Comparison of ENCODE assay signal across 2 cellular contexts in the genomic region with DNA sequence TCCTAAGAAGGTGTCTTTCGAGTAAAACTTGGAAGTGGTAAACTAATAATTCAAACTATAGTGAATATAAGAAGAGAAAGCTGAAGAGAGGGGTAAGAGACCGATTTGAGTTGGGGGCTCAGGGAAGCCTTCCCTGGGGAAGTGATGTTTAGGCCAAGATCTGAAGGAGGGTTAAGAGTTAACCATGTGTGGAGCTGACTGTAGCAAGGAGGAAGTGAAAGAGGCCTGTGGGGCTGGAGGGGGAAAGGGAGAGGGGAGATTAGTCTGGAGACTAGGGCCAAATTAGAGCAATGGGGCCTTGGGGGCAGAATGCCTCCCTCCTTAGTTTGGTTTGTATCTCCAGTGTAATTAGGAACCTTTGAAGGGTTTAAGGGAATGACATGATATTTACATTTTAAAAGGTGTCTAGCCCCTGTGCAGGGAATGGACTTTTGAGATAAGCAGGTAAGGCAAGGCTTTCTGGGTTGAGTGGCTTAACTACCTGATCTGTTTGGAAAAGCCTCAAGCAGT.
TF ChIP-seq lines count a peak whose summit lies in the region.

No MANE protein-coding gene starts in this region.

TF ChIP-seq in SK-N-SH, 30 proteins besides CTCF, POLR2A, EP300 and RAD21 (continued from another document):
- TF ChIP-seq, protein P1, sequence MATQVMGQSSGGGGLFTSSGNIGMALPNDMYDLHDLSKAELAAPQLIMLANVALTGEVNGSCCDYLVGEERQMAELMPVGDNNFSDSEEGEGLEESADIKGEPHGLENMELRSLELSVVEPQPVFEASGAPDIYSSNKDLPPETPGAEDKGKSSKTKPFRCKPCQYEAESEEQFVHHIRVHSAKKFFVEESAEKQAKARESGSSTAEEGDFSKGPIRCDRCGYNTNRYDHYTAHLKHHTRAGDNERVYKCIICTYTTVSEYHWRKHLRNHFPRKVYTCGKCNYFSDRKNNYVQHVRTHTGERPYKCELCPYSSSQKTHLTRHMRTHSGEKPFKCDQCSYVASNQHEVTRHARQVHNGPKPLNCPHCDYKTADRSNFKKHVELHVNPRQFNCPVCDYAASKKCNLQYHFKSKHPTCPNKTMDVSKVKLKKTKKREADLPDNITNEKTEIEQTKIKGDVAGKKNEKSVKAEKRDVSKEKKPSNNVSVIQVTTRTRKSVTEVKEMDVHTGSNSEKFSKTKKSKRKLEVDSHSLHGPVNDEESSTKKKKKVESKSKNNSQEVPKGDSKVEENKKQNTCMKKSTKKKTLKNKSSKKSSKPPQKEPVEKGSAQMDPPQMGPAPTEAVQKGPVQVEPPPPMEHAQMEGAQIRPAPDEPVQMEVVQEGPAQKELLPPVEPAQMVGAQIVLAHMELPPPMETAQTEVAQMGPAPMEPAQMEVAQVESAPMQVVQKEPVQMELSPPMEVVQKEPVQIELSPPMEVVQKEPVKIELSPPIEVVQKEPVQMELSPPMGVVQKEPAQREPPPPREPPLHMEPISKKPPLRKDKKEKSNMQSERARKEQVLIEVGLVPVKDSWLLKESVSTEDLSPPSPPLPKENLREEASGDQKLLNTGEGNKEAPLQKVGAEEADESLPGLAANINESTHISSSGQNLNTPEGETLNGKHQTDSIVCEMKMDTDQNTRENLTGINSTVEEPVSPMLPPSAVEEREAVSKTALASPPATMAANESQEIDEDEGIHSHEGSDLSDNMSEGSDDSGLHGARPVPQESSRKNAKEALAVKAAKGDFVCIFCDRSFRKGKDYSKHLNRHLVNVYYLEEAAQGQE (IDR thresholded peaks at IDR 0.05; ENCODE audit: low read depth, low read length) = no peak
- no peak for TF ChIP-seq CHD2 (IDR thresholded peaks at IDR 0.05; ENCODE audit: low read length, partially characterized antibody)
- TF ChIP-seq, protein P2, sequence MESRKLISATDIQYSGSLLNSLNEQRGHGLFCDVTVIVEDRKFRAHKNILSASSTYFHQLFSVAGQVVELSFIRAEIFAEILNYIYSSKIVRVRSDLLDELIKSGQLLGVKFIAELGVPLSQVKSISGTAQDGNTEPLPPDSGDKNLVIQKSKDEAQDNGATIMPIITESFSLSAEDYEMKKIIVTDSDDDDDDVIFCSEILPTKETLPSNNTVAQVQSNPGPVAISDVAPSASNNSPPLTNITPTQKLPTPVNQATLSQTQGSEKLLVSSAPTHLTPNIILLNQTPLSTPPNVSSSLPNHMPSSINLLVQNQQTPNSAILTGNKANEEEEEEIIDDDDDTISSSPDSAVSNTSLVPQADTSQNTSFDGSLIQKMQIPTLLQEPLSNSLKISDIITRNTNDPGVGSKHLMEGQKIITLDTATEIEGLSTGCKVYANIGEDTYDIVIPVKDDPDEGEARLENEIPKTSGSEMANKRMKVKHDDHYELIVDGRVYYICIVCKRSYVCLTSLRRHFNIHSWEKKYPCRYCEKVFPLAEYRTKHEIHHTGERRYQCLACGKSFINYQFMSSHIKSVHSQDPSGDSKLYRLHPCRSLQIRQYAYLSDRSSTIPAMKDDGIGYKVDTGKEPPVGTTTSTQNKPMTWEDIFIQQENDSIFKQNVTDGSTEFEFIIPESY (IDR thresholded peaks at IDR 0.05; ENCODE audit: borderline replicate concordance, low read depth) = no peak
- TF ChIP-seq TAF1 (IDR thresholded peaks at IDR 0.05; ENCODE audit: borderline replicate concordance, low read depth, low read length) = no peak
TF ChIP-seq in SK-N-SH: peak in this region for 0.

TF ChIP-seq in SK-N-SH treated with all-trans-retinoic acid at 6 μM for 48 hours, 23 proteins besides CTCF, POLR2A, EP300 and RAD21 (continued from another document):
- TF ChIP-seq, protein P3, sequence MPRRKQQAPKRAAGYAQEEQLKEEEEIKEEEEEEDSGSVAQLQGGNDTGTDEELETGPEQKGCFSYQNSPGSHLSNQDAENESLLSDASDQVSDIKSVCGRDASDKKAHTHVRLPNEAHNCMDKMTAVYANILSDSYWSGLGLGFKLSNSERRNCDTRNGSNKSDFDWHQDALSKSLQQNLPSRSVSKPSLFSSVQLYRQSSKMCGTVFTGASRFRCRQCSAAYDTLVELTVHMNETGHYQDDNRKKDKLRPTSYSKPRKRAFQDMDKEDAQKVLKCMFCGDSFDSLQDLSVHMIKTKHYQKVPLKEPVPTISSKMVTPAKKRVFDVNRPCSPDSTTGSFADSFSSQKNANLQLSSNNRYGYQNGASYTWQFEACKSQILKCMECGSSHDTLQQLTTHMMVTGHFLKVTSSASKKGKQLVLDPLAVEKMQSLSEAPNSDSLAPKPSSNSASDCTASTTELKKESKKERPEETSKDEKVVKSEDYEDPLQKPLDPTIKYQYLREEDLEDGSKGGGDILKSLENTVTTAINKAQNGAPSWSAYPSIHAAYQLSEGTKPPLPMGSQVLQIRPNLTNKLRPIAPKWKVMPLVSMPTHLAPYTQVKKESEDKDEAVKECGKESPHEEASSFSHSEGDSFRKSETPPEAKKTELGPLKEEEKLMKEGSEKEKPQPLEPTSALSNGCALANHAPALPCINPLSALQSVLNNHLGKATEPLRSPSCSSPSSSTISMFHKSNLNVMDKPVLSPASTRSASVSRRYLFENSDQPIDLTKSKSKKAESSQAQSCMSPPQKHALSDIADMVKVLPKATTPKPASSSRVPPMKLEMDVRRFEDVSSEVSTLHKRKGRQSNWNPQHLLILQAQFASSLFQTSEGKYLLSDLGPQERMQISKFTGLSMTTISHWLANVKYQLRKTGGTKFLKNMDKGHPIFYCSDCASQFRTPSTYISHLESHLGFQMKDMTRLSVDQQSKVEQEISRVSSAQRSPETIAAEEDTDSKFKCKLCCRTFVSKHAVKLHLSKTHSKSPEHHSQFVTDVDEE (CRISPR knock-in tag; IDR thresholded peaks at IDR 0.05) = no peak
- no peak for TF ChIP-seq ESRRG (CRISPR knock-in tag; IDR thresholded peaks at IDR 0.05)
- TF ChIP-seq BACH2 (CRISPR knock-in tag; IDR thresholded peaks at IDR 0.05; ENCODE audit: borderline replicate concordance) = no peak
- no peak for TF ChIP-seq ZFP30 (CRISPR knock-in tag; IDR thresholded peaks at IDR 0.05)
- no peak for TF ChIP-seq ISL1 (CRISPR knock-in tag; IDR thresholded peaks at IDR 0.05)
- TF ChIP-seq, protein P4, sequence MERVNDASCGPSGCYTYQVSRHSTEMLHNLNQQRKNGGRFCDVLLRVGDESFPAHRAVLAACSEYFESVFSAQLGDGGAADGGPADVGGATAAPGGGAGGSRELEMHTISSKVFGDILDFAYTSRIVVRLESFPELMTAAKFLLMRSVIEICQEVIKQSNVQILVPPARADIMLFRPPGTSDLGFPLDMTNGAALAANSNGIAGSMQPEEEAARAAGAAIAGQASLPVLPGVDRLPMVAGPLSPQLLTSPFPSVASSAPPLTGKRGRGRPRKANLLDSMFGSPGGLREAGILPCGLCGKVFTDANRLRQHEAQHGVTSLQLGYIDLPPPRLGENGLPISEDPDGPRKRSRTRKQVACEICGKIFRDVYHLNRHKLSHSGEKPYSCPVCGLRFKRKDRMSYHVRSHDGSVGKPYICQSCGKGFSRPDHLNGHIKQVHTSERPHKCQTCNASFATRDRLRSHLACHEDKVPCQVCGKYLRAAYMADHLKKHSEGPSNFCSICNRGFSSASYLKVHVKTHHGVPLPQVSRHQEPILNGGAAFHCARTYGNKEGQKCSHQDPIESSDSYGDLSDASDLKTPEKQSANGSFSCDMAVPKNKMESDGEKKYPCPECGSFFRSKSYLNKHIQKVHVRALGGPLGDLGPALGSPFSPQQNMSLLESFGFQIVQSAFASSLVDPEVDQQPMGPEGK (CRISPR knock-in tag; IDR thresholded peaks at IDR 0.05; ENCODE audit: borderline replicate concordance) = no peak
- TF ChIP-seq PPARA (CRISPR knock-in tag; IDR thresholded peaks at IDR 0.05; ENCODE audit: borderline replicate concordance) = no peak
